ENCODE assay signal across 1 cellular context in the genomic region with DNA sequence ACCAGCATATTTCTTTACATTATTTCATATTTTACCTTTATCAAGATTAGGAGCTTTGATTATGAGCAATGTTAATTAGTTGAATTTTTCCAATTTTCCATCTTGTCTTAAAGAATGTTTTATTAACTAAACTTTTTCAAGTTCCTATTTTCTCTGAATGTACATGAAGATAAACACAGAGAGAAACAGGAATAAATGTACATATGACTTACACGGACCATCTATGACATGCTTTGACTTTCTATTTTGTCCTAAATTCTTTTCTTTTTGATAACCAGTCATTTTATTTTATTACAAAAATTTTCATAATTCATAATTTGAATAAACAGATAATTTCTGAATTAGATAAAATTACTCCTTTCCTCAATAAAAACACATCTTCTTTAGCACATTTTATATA.
TF ChIP-seq lines count a peak whose summit lies in the region.

No MANE protein-coding gene starts in this region.

TF ChIP-seq in HepG2, 621 proteins besides CTCF, POLR2A, EP300 and RAD21:
- no peak for TF ChIP-seq ZNF354B (CRISPR knock-in tag; IDR thresholded peaks at IDR 0.05)
- peak; percentile 78 for TF ChIP-seq ZFP36 (IDR thresholded peaks at IDR 0.05; ENCODE audit: borderline replicate concordance, low read depth, low read length, partially characterized antibody)
